Comparison of ENCODE assay signal across 8 cellular contexts in genomic region chr12:66170606-66171005, GRCh38. TPM values are rescaled to one million over a fixed set of nuclear protein-coding genes. Genes with fewer than 3 reads are reported as not detected.
DNase-seq lines count a peak whose midpoint lies in the region; ATAC-seq and TF ChIP-seq lines count a peak whose summit lies in the region.

No MANE protein-coding gene starts in this region.

- WGBS in body of pancreas, 2 donors, result 92% methylated on average over 3 of the region's 3 CpGs

- peaks cover 29% of the 10 kb centered on the region for H3K36me3 Mint-ChIP-seq in T-helper 2 cell treated with Interferon-gamma antibody and Interleukin-4, amounts not matched to agents 5 μg/mL and 100 μg/mL, for 36 hours (ENCODE audit: low read depth)
- H3K36me3 Mint-ChIP-seq in glutamatergic neuron (ENCODE audit: unreplicated experiment), result peaks cover 13% of the 10 kb centered on the region
- peaks cover 17 to 25% of the 10 kb centered on the region in 2 donors for H3K36me3 Mint-ChIP-seq in stimulated activated naive B cell treated with anti-CD40 and anti-IgM and Interleukin-4, amounts not matched to agents 10 μg/mL and 1 μg/mL and 100 μg/mL, for 72 hours

- TF ChIP-seq CTCF in VCaP (conservative IDR thresholded peaks at IDR 0.05) (no peak), glutamatergic neuron (IDR thresholded peaks at IDR 0.05; ENCODE audit: partially characterized antibody, unreplicated experiment) (no peak), body of pancreas (IDR thresholded peaks at IDR 0.05) (no peak)

- no peak for TF ChIP-seq POLR2A in body of pancreas (IDR thresholded peaks at IDR 0.05)

- H3K4me3 Mint-ChIP-seq in T-helper 2 cell treated with Interferon-gamma antibody and Interleukin-4, amounts not matched to agents 5 μg/mL and 100 μg/mL, for 36 hours, result peak overlapping the region; percentile 94
- H3K4me3 Mint-ChIP-seq in glutamatergic neuron (ENCODE audit: unreplicated experiment), result peak overlapping the region; percentile 96
- H3K4me3 Mint-ChIP-seq in stimulated activated naive B cell treated with anti-CD40 and anti-IgM and Interleukin-4, amounts not matched to agents 10 μg/mL and 1 μg/mL and 100 μg/mL, for 72 hours, result peak overlapping the region; percentile 93 to 99

- H3K27me3 ChIP-seq in body of pancreas, result no peaks in the 10 kb centered on the region

- no peaks in the 10 kb centered on the region for H3K36me3 ChIP-seq in body of pancreas (replicated peaks in 1 of 2; ENCODE audit: insufficient read depth in 1 of 2, low read depth in 2 of 2)

- peaks cover 17% of the 10 kb centered on the region for H3K9me3 Mint-ChIP-seq in T-helper 2 cell treated with Interferon-gamma antibody and Interleukin-4, amounts not matched to agents 5 μg/mL and 100 μg/mL, for 36 hours
- peaks cover 1% of the 10 kb centered on the region for H3K9me3 Mint-ChIP-seq in glutamatergic neuron (ENCODE audit: unreplicated experiment)
- no peaks in the 10 kb centered on the region for H3K9me3 Mint-ChIP-seq in stimulated activated naive B cell treated with anti-CD40 and anti-IgM and Interleukin-4, amounts not matched to agents 10 μg/mL and 1 μg/mL and 100 μg/mL, for 72 hours

- H3K4me3 ChIP-seq in body of pancreas, result no peak overlapping the region

- intact Hi-C loops in body of pancreas (cut with DNase I), result no loop called here

- H3K27ac ChIP-seq in VCaP, result peak overlapping the region; percentile 96
- H3K27ac ChIP-seq in body of pancreas, result peak overlapping the region in 2 of 4 donors; percentile 98 to 99

- H3K4me1 ChIP-seq in body of pancreas, result peaks cover 15% of the 10 kb centered on the region

- no peaks in the 10 kb centered on the region for H3K9me3 ChIP-seq in body of pancreas

- H3K27ac Mint-ChIP-seq in T-helper 2 cell treated with Interferon-gamma antibody and Interleukin-4, amounts not matched to agents 5 μg/mL and 100 μg/mL, for 36 hours, result peak overlapping the region; percentile 98
- H3K27ac Mint-ChIP-seq in glutamatergic neuron (ENCODE audit: unreplicated experiment), result peak overlapping the region; percentile 73
- peak overlapping the region; percentile 99 for H3K27ac Mint-ChIP-seq in stimulated activated naive B cell treated with anti-CD40 and anti-IgM and Interleukin-4, amounts not matched to agents 10 μg/mL and 1 μg/mL and 100 μg/mL, for 72 hours

- no peak for ATAC-seq in stimulated activated naive B cell treated with anti-CD40 and anti-IgM and Interleukin-4, amounts not matched to agents 10 μg/mL and 1 μg/mL and 100 μg/mL, for 72 hours (replicated peaks)
- ATAC-seq in body of pancreas, result no peak

- peaks cover 20% of the 10 kb centered on the region for H3K4me1 Mint-ChIP-seq in T-helper 2 cell treated with Interferon-gamma antibody and Interleukin-4, amounts not matched to agents 5 μg/mL and 100 μg/mL, for 36 hours (ENCODE audit: low read depth)
- peaks cover 5% of the 10 kb centered on the region for H3K4me1 Mint-ChIP-seq in glutamatergic neuron (ENCODE audit: low read depth, unreplicated experiment)
- H3K4me1 Mint-ChIP-seq in stimulated activated naive B cell treated with anti-CD40 and anti-IgM and Interleukin-4, amounts not matched to agents 10 μg/mL and 1 μg/mL and 100 μg/mL, for 72 hours, result peaks cover 23 to 41% of the 10 kb centered on the region in 2 donors

- no peak for DNase-seq in T-helper 2 cell treated with Interferon-gamma antibody and Interleukin-4, amounts not matched to agents 5 μg/mL and 100 μg/mL, for 36 hours (ENCODE audit: low spot score)
- DNase-seq in T-helper 2 cell (no peak), glutamatergic neuron (no peak), body of pancreas (no peak), NCI-H82 (lab: John Stamatoyannopoulos, UW) (no peak)
- no peak for DNase-seq in stimulated activated naive B cell treated with anti-CD40 and anti-IgM and Interleukin-4, amounts not matched to agents 10 μg/mL and 1 μg/mL and 100 μg/mL, for 72 hours
- DNase-seq in NK-92 treated with Interleukin-12 subunit alpha and Interleukin-12 subunit beta, amount 100 ng/mL, for 24 hours (lab: John Stamatoyannopoulos, UW), result no peak

- H3K27me3 Mint-ChIP-seq in T-helper 2 cell treated with Interferon-gamma antibody and Interleukin-4, amounts not matched to agents 5 μg/mL and 100 μg/mL, for 36 hours (ENCODE audit: low read depth), result peaks cover 2% of the 10 kb centered on the region
- H3K27me3 Mint-ChIP-seq in glutamatergic neuron (ENCODE audit: unreplicated experiment), result peaks cover 2% of the 10 kb centered on the region
- H3K27me3 Mint-ChIP-seq in stimulated activated naive B cell treated with anti-CD40 and anti-IgM and Interleukin-4, amounts not matched to agents 10 μg/mL and 1 μg/mL and 100 μg/mL, for 72 hours, result no peaks in the 10 kb centered on the region

RNA-seq across cellular contexts. Expression of gene TMBIM4, which starts 0.8 kb away (rescaled TPM):
- 26.6 TPM for total RNA-seq in glutamatergic neuron (ENCODE audit: unreplicated experiment)
- 10 to 100 TPM; 59.7 to 62.3 TPM for total RNA-seq in body of pancreas

RNA-seq across cellular contexts. Expression of gene IRAK3, which starts 18.4 kb away (rescaled TPM):
- total RNA-seq in glutamatergic neuron (ENCODE audit: unreplicated experiment) (3.9 TPM), body of pancreas (1 to 10 TPM; 6.2 to 6.3 TPM)

RNA-seq across cellular contexts. Expression of gene LLPH, which starts 40.1 kb away (rescaled TPM):
- 14.4 TPM for total RNA-seq in glutamatergic neuron (ENCODE audit: unreplicated experiment)
- 1 to 10 TPM; 1.3 to 2.9 TPM for total RNA-seq in body of pancreas
